1 cellular context compared by ENCODE assay signal in the genomic region with DNA sequence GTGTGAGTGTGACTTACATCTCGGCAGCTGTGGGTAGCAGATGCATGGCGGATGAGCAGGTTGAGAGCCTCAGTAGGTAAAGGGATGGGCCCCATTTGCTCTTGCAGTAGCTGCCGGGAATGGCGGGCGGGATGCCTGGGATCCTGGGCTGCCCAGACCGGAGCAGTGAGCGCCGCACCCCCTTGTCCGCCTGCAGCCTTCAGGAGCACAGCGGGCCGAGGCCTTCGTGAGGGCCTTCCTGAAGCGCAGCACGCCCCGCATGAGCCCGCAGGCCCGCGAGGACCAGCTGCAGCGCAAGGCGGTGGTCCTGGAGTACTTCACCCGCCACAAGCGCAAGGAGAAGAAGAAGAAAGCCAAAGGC.
TF ChIP-seq lines count a peak whose summit lies in the region.

No MANE protein-coding gene starts in this region.

TF ChIP-seq in IMR-90, 13 proteins besides CTCF, POLR2A, EP300 and RAD21:
- TF ChIP-seq, protein P1, sequence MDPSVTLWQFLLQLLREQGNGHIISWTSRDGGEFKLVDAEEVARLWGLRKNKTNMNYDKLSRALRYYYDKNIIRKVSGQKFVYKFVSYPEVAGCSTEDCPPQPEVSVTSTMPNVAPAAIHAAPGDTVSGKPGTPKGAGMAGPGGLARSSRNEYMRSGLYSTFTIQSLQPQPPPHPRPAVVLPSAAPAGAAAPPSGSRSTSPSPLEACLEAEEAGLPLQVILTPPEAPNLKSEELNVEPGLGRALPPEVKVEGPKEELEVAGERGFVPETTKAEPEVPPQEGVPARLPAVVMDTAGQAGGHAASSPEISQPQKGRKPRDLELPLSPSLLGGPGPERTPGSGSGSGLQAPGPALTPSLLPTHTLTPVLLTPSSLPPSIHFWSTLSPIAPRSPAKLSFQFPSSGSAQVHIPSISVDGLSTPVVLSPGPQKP (IDR thresholded peaks at IDR 0.05; ENCODE audit: borderline replicate concordance, low read depth, low read length) = no peak
- TF ChIP-seq CHD1 (IDR thresholded peaks at IDR 0.05; ENCODE audit: low read depth, low read length) (no peak), MXI1 (IDR thresholded peaks at IDR 0.05; ENCODE audit: borderline replicate concordance, low read depth, low read length) (no peak), RFX5 (IDR thresholded peaks at IDR 0.05; ENCODE audit: low read depth, low read length) (no peak), BHLHE40 (IDR thresholded peaks at IDR 0.05; ENCODE audit: low read depth, low read length) (no peak), FOS (IDR thresholded peaks at IDR 0.05; ENCODE audit: low read depth, low read length) (no peak), MAZ (IDR thresholded peaks at IDR 0.05; ENCODE audit: borderline replicate concordance, low read depth, low read length) (no peak), NFE2L2 (IDR thresholded peaks at IDR 0.05; ENCODE audit: low read depth, low read length) (no peak), CEBPB (IDR thresholded peaks at IDR 0.05; ENCODE audit: low read depth, low read length) (no peak), MAFK (IDR thresholded peaks at IDR 0.05; ENCODE audit: low read depth, low read length) (no peak), SMC3 (IDR thresholded peaks at IDR 0.05; ENCODE audit: low read depth, low read length) (no peak), RCOR1 (IDR thresholded peaks at IDR 0.05; ENCODE audit: insufficient replicate concordance, low read length) (no peak)
- TF ChIP-seq, protein P2, sequence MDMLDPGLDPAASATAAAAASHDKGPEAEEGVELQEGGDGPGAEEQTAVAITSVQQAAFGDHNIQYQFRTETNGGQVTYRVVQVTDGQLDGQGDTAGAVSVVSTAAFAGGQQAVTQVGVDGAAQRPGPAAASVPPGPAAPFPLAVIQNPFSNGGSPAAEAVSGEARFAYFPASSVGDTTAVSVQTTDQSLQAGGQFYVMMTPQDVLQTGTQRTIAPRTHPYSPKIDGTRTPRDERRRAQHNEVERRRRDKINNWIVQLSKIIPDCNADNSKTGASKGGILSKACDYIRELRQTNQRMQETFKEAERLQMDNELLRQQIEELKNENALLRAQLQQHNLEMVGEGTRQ (IDR thresholded peaks at IDR 0.05; ENCODE audit: low read depth, low read length) = no peak
